12 cellular contexts compared by ENCODE assay signal in genomic region chr17:79804856-79805696, GRCh38. TPM values are rescaled to one million over a fixed set of nuclear protein-coding genes. Genes with fewer than 3 reads are reported as not detected.
A peak's percentile ranks its signal among the peaks of the same experiment; 100 is the strongest.
DNase-seq lines count a peak whose midpoint lies in the region; ATAC-seq and TF ChIP-seq lines count a peak whose summit lies in the region.
"Had no signal": no experiment of that assay in that cellular context is flagged by ENCODE, and none has a peak within 500 bp of the region (broad histone marks: within the 10 kb centered on the region; RNA-seq: fewer than 3 reads in every experiment).

No MANE protein-coding gene starts in this region.

- H3K9ac ChIP-seq in PC-3 (ENCODE audit: low read length): no peak overlapping the region
- no peak overlapping the region for H3K9ac ChIP-seq in iPS-15b (ENCODE audit: low read depth, low read length)

- POLR2A ChIA-PET in CD8-positive, alpha-beta T cell (lab: Charles Lee): interaction anchor here (1.0 to 4.2 kb wide), 4 partner anchors 7 to 34 kb away, joined by 4 to 27 read pairs (median 12); partner anchors contain the start of genes CBX4 and CBX8
- POLR2A ChIA-PET in PC-3 (lab: Charles Lee; ENCODE audit: unreplicated experiment): no interaction called here

- intact Hi-C loops in CD8-positive, alpha-beta T cell (cut with DNase I, micrococcal nuclease): loop anchor here in 1 of 2 experiments (5.0 kb wide), 1 partner anchor 1678 kb away; the partner anchor contains the start of gene TMC6
- intact Hi-C loops in PC-3 (cut with micrococcal nuclease): no loop called here

- no peaks in the 10 kb centered on the region for H3K79me2 ChIP-seq in PC-3 (ENCODE audit: low read length)

- H3K27me3 Mint-ChIP-seq in CD8-positive, alpha-beta T cell (ENCODE audit: low read depth): peaks cover 75% of the 10 kb centered on the region

- H3K4me3 ChIP-seq in CD8-positive, alpha-beta T cell (ENCODE audit: low read depth, low read length): no peak overlapping the region
- no peak overlapping the region for H3K4me3 ChIP-seq in PC-3 (ENCODE audit: low read length)
- peak overlapping the region; percentile 13 for H3K4me3 ChIP-seq in iPS-15b (ENCODE audit: low read depth, low read length)
- H3K4me3 ChIP-seq: body of pancreas, upper lobe of right lung had no signal

- CTCF ChIA-PET in CD8-positive, alpha-beta T cell (lab: Charles Lee): interaction anchor here (0.8 to 2.3 kb wide), 4 partner anchors 15 to 58 kb away, joined by 3 to 12 read pairs (median 6); no protein-coding TSS in a partner anchor
- CTCF ChIA-PET in PC-3 (lab: Charles Lee): no interaction called here

- H2AFZ ChIP-seq in PC-3 (ENCODE audit: low read length): no peak overlapping the region

- TF ChIP-seq CTCF in CD8-positive, alpha-beta T cell (IDR thresholded peaks at IDR 0.05): no peak
- no peak for TF ChIP-seq CTCF in PC-3 (conservative IDR thresholded peaks at IDR 0.05; ENCODE audit: low read depth, low read length)

- no peaks in the 10 kb centered on the region for H3K36me3 Mint-ChIP-seq in CD8-positive, alpha-beta T cell

- no peaks in the 10 kb centered on the region for H3F3A ChIP-seq in PC-3 (ENCODE audit: low read length, unreplicated experiment)

- H3K9me2 ChIP-seq in PC-3 (replicated peaks; ENCODE audit: low read length): no peaks in the 10 kb centered on the region

- BruUV-seq in PC-3 (replicated peaks; lab: Mats Ljungman, UMichigan): no TSS peak

- H3K27me3 ChIP-seq in CD8-positive, alpha-beta T cell (ENCODE audit: insufficient read depth, low read length): peaks cover 91% of the 10 kb centered on the region
- H3K27me3 ChIP-seq in PC-3 (ENCODE audit: low read length) (peaks cover 95% of the 10 kb centered on the region), iPS-15b (ENCODE audit: control insufficient read depth, insufficient read depth, low read length) (peaks cover 94% of the 10 kb centered on the region)

- H3K4me1 Mint-ChIP-seq in CD8-positive, alpha-beta T cell (ENCODE audit: low read depth): peaks cover 36% of the 10 kb centered on the region

- H3K36me3 ChIP-seq in CD8-positive, alpha-beta T cell (ENCODE audit: insufficient read depth, low read length): no peaks in the 10 kb centered on the region
- H3K36me3 ChIP-seq in PC-3 (ENCODE audit: low read depth, low read length) (no peaks in the 10 kb centered on the region), iPS-15b (ENCODE audit: control insufficient read depth, insufficient read depth, low read length) (no peaks in the 10 kb centered on the region)
- H3K36me3 ChIP-seq: upper lobe of right lung had no signal

- H3K27ac Mint-ChIP-seq in CD8-positive, alpha-beta T cell: no peak overlapping the region

- no peak for DNase-seq in CD8-positive, alpha-beta T cell
- DNase-seq in PC-3 (no peak), NOMO-1 (lab: John Stamatoyannopoulos, UW; ENCODE audit: unreplicated experiment in 2 of 2) (no peak), HUDEP-2 (lab: John Stamatoyannopoulos, UW; ENCODE audit: unreplicated experiment in 76 of 76) (no peak), NCI-H510A (lab: John Stamatoyannopoulos, UW) (no peak)
- DNase-seq: body of pancreas, Calu3, hypothalamus, upper lobe of right lung had no signal

- ATAC-seq in CD8-positive, alpha-beta T cell: no peak
- ATAC-seq in GM21381 (IDR thresholded peaks at IDR 0.05; ENCODE audit: unreplicated experiment) (peak; percentile 3), PC-3 (no peak), GM21526 (IDR thresholded peaks at IDR 0.05; ENCODE audit: low FRiP score, unreplicated experiment) (no peak)
- ATAC-seq: body of pancreas had no signal

- no peaks in the 10 kb centered on the region for H4K20me1 ChIP-seq in PC-3 (ENCODE audit: low read length)

- H3K4me1 ChIP-seq in CD8-positive, alpha-beta T cell (ENCODE audit: insufficient read depth, low read length): peaks cover 43% of the 10 kb centered on the region
- H3K4me1 ChIP-seq in PC-3 (ENCODE audit: insufficient read depth, low read length): peaks cover 15% of the 10 kb centered on the region
- H3K4me1 ChIP-seq in iPS-15b (ENCODE audit: control insufficient read depth, insufficient read depth, low read length): peaks cover 19% of the 10 kb centered on the region

- H3K4me2 ChIP-seq in PC-3 (ENCODE audit: low read length): peak overlapping the region; percentile 58; the same call in 1 of the 2 replicates

- no peaks in the 10 kb centered on the region for H3K9me3 Mint-ChIP-seq in CD8-positive, alpha-beta T cell

- peak overlapping the region; percentile 66 for H3K4me3 Mint-ChIP-seq in CD8-positive, alpha-beta T cell

- no peaks in the 10 kb centered on the region for H3K9me3 ChIP-seq in CD8-positive, alpha-beta T cell (ENCODE audit: low read length)
- no peaks in the 10 kb centered on the region for H3K9me3 ChIP-seq in PC-3 (ENCODE audit: low read length)
- H3K9me3 ChIP-seq in iPS-15b (ENCODE audit: control insufficient read depth, insufficient read depth, low read length): no peaks in the 10 kb centered on the region
- H3K9me3 ChIP-seq: body of pancreas, upper lobe of right lung had no signal

- H3K27ac ChIP-seq in CD8-positive, alpha-beta T cell (ENCODE audit: low read depth, low read length): no peak overlapping the region
- no peak overlapping the region for H3K27ac ChIP-seq in PC-3 (ENCODE audit: low read length)
- H3K27ac ChIP-seq: body of pancreas, upper lobe of right lung had no signal

RNA-seq across cellular contexts. Expression of gene CBX8, which starts 8.2 kb away (rescaled TPM):
- 1 to 10 TPM; 3.7 to 4.0 TPM for total RNA-seq in CD8-positive, alpha-beta T cell
- total RNA-seq in PC-3 (2014; rRNA removed): 11.3 and 12.8 TPM in 2 replicates

RNA-seq across cellular contexts. Expression of gene CBX2, which starts 27.1 kb away (rescaled TPM):
- total RNA-seq in CD8-positive, alpha-beta T cell: under 1 TPM; 0.14 to 0.56 TPM
- total RNA-seq in PC-3 (2014; rRNA removed): 39.2 and 43.9 TPM in 2 replicates

RNA-seq across cellular contexts. Expression of gene CBX4, which starts 34.2 kb away (rescaled TPM):
- 100 to 1,000 TPM; 263 to 268 TPM for total RNA-seq in CD8-positive, alpha-beta T cell
- 53.5 and 75.4 TPM in 2 replicates for total RNA-seq in PC-3 (2014; rRNA removed)

Comparison
In these comparisons a context has a peak if more than half of its experiments do, and no peak if none do; other contexts are left out.
1. RNA of gene CBX2, which starts 27.1 kb away (total RNA-seq): 39.2 to 43.9 TPM in PC-3; 0.14 to 0.56 TPM in CD8-positive, alpha-beta T cell; every median in the first group is over 10 times any median in the second.